In the genomic region with DNA sequence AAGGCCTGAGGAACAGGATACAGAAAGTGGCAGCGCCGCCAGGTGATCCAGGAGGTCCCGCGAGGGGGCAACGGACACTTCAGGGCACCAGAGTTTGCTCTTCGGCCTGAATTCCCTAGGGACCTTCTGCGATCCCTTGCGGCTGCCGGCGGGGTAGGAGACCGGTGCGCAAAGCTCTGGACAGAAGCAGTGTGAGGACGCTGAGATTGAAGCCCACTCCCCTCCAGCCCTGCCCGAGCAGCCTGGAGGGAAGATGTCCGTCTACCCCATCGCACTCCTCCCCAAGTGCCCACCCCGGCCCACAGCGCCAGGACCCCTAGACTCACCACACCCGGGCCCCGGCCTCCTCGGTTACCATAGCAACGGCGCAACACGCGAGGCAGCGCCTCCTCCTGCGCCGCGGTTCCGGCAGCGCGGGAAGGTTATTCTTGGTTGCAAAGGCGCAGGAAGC, we compare ENCODE assay signal across 8 cellular contexts. TPM values are rescaled to one million over a fixed set of nuclear protein-coding genes. Genes with fewer than 3 reads are reported as not detected.
DNase-seq lines count a peak whose midpoint lies in the region; ATAC-seq and TF ChIP-seq lines count a peak whose summit lies in the region.

A gene with protein sequence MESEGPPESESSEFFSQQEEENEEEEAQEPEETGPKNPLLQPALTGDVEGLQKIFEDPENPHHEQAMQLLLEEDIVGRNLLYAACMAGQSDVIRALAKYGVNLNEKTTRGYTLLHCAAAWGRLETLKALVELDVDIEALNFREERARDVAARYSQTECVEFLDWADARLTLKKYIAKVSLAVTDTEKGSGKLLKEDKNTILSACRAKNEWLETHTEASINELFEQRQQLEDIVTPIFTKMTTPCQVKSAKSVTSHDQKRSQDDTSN (minus strand): TSS at position 361 of the 451 bp plus-strand sequence. CDS start 10,433 bp downstream, outside the sequence.

- no peaks in the 10 kb centered on the region for H3K9me3 ChIP-seq in esophagus squamous epithelium

- H3K4me3 Mint-ChIP-seq in T-helper 2 cell treated with Interferon-gamma antibody and Interleukin-4, amounts not matched to agents 5 μg/mL and 100 μg/mL, for 36 hours = peak within 1 kb of the TSS; percentile 64
- H3K4me3 Mint-ChIP-seq in naive B cell = peak within 1 kb of the TSS in 6 of 8 donors; percentile 5 to 74 (median 54)

- no peak within 1 kb of the TSS for H3K27ac Mint-ChIP-seq in T-helper 2 cell treated with Interferon-gamma antibody and Interleukin-4, amounts not matched to agents 5 μg/mL and 100 μg/mL, for 36 hours
- no peak within 1 kb of the TSS for H3K27ac Mint-ChIP-seq in naive B cell

- no peak within 1 kb of the TSS for H3K27ac ChIP-seq in esophagus squamous epithelium

- peak within 1 kb of the TSS in 3 of 4 donors; percentile 25 to 56 (median 33) for H3K4me3 ChIP-seq in esophagus squamous epithelium

- peaks cover 2% of the 10 kb centered on the region for H3K4me1 Mint-ChIP-seq in T-helper 2 cell treated with Interferon-gamma antibody and Interleukin-4, amounts not matched to agents 5 μg/mL and 100 μg/mL, for 36 hours (ENCODE audit: low read depth)
- peaks cover 8 to 11% (median 9%) of the 10 kb centered on the region in 3 donors for H3K4me1 Mint-ChIP-seq in naive B cell

- peaks cover 4 to 6% (median 4%) of the 10 kb centered on the region in 3 donors for H3K4me1 ChIP-seq in esophagus squamous epithelium

- ATAC-seq in naive B cell (ENCODE audit: low read depth in 2 of 2) (no peak), HG03521 (IDR thresholded peaks at IDR 0.05; ENCODE audit: unreplicated experiment) (no peak)

- peaks cover 33% of the 10 kb centered on the region for H3K27me3 Mint-ChIP-seq in T-helper 2 cell treated with Interferon-gamma antibody and Interleukin-4, amounts not matched to agents 5 μg/mL and 100 μg/mL, for 36 hours (ENCODE audit: low read depth)
- H3K27me3 Mint-ChIP-seq in naive B cell = peaks cover 17 to 57% (median 50%) of the 10 kb centered on the region in 3 donors

- intact Hi-C loops in esophagus squamous epithelium (cut with DNase I) = no loop called here

- H3K36me3 ChIP-seq in esophagus squamous epithelium = no peaks in the 10 kb centered on the region

- H3K27me3 ChIP-seq in esophagus squamous epithelium = peaks cover 0 to 29% (median 0%) of the 10 kb centered on the region in 4 donors

- WGBS in esophagus squamous epithelium, 2 donors = 7 to 15% methylated on average over 18 to 27 of the region's 33 CpGs

- DNase-seq in activated CD4-positive, alpha-beta T cell treated with anti-CD3 and anti-CD28 coated beads for 48 hours = peak; percentile 35
- no peak for DNase-seq in activated CD4-positive, alpha-beta T cell treated with anti-CD3 and anti-CD28 coated beads for 1 hour
- no peak for DNase-seq in T-helper 2 cell treated with Interferon-gamma antibody and Interleukin-4, amounts not matched to agents 5 μg/mL and 100 μg/mL, for 36 hours (ENCODE audit: low spot score)
- DNase-seq in esophagus squamous epithelium (lab: John Stamatoyannopoulos, UW) (no peak), naive B cell (peak; percentile 3), SIG-M5 treated with dmso at 0.1 percent for 504 hours (lab: John Stamatoyannopoulos, UW; ENCODE audit: unreplicated experiment) (no peak), NCI-H1092 (lab: John Stamatoyannopoulos, UW) (no peak)

- no peaks in the 10 kb centered on the region for H3K9me3 Mint-ChIP-seq in T-helper 2 cell treated with Interferon-gamma antibody and Interleukin-4, amounts not matched to agents 5 μg/mL and 100 μg/mL, for 36 hours
- peaks cover 0 to 3% (median 0%) of the 10 kb centered on the region in 7 donors for H3K9me3 Mint-ChIP-seq in naive B cell

- H3K36me3 Mint-ChIP-seq in T-helper 2 cell treated with Interferon-gamma antibody and Interleukin-4, amounts not matched to agents 5 μg/mL and 100 μg/mL, for 36 hours (ENCODE audit: low read depth) = no peaks in the 10 kb centered on the region
- H3K36me3 Mint-ChIP-seq in naive B cell = peaks cover 0 to 7% of the 10 kb centered on the region in 2 donors

- TF ChIP-seq POLR2A in esophagus squamous epithelium (IDR thresholded peaks at IDR 0.05) = no peak

- no peak for TF ChIP-seq CTCF in esophagus squamous epithelium (IDR thresholded peaks at IDR 0.05)

RNA-seq across cellular contexts. Expression of the gene that starts here (rescaled TPM):
- total RNA-seq in esophagus squamous epithelium = not detected
- polyA plus RNA-seq in naive B cell (ENCODE audit: low read depth in 6 of 6) = not detected

Comparison
In these comparisons a context has a peak if more than half of its experiments do, and no peak if none do; other contexts are left out.
1. Peak in DNase-seq in naive B cell; RNA of the gene not detected or under 1 TPM.